ENCODE assay signal across 2 cellular contexts in the genomic region with DNA sequence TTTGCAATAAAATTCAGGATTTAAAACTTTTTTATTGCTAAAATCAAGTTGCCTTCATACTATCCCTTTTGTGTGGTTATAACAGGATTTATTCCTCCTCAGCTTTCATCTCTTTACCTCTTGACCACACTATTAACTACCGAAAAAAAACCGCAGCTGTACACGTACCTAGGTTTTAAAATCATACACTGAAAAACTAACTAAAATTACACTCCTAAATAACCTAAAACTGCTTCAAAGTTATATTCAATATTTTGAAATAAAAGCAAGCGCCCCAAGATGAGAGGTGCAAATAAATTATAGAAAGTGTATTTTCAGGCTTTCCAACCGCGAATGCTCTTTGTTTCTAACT.
A peak's percentile ranks its signal among the peaks of the same experiment; 100 is the strongest.
TF ChIP-seq lines count a peak whose summit lies in the region.

No MANE protein-coding gene starts in this region.

TF ChIP-seq in HCT116, 20 proteins besides CTCF, POLR2A, EP300 and RAD21:
- no peak for TF ChIP-seq EZH2phosphoT487 (IDR thresholded peaks at IDR 0.05; ENCODE audit: borderline replicate concordance)
- TF ChIP-seq, protein P1, sequence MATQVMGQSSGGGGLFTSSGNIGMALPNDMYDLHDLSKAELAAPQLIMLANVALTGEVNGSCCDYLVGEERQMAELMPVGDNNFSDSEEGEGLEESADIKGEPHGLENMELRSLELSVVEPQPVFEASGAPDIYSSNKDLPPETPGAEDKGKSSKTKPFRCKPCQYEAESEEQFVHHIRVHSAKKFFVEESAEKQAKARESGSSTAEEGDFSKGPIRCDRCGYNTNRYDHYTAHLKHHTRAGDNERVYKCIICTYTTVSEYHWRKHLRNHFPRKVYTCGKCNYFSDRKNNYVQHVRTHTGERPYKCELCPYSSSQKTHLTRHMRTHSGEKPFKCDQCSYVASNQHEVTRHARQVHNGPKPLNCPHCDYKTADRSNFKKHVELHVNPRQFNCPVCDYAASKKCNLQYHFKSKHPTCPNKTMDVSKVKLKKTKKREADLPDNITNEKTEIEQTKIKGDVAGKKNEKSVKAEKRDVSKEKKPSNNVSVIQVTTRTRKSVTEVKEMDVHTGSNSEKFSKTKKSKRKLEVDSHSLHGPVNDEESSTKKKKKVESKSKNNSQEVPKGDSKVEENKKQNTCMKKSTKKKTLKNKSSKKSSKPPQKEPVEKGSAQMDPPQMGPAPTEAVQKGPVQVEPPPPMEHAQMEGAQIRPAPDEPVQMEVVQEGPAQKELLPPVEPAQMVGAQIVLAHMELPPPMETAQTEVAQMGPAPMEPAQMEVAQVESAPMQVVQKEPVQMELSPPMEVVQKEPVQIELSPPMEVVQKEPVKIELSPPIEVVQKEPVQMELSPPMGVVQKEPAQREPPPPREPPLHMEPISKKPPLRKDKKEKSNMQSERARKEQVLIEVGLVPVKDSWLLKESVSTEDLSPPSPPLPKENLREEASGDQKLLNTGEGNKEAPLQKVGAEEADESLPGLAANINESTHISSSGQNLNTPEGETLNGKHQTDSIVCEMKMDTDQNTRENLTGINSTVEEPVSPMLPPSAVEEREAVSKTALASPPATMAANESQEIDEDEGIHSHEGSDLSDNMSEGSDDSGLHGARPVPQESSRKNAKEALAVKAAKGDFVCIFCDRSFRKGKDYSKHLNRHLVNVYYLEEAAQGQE (IDR thresholded peaks at IDR 0.05; ENCODE audit: low read depth) = no peak
- no peak for TF ChIP-seq ZNF274 (IDR thresholded peaks at IDR 0.05; ENCODE audit: low read depth, low read length)
- TF ChIP-seq, protein P2, sequence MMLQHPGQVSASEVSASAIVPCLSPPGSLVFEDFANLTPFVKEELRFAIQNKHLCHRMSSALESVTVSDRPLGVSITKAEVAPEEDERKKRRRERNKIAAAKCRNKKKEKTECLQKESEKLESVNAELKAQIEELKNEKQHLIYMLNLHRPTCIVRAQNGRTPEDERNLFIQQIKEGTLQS (IDR thresholded peaks at IDR 0.05) = no peak
- no peak for TF ChIP-seq CEBPB (IDR thresholded peaks at IDR 0.05; ENCODE audit: low read depth)
- no peak for TF ChIP-seq FOSL1 (IDR thresholded peaks at IDR 0.05; ENCODE audit: low read depth)

TF ChIP-seq in K562, 482 proteins besides CTCF, POLR2A, EP300 and RAD21 (continues in another document):
- no peak for TF ChIP-seq FOXJ2 (tag; IDR thresholded peaks at IDR 0.05)
- no peak for TF ChIP-seq POLR2AphosphoS2 (IDR thresholded peaks at IDR 0.05; ENCODE audit: low read length)
- TF ChIP-seq, protein P3, sequence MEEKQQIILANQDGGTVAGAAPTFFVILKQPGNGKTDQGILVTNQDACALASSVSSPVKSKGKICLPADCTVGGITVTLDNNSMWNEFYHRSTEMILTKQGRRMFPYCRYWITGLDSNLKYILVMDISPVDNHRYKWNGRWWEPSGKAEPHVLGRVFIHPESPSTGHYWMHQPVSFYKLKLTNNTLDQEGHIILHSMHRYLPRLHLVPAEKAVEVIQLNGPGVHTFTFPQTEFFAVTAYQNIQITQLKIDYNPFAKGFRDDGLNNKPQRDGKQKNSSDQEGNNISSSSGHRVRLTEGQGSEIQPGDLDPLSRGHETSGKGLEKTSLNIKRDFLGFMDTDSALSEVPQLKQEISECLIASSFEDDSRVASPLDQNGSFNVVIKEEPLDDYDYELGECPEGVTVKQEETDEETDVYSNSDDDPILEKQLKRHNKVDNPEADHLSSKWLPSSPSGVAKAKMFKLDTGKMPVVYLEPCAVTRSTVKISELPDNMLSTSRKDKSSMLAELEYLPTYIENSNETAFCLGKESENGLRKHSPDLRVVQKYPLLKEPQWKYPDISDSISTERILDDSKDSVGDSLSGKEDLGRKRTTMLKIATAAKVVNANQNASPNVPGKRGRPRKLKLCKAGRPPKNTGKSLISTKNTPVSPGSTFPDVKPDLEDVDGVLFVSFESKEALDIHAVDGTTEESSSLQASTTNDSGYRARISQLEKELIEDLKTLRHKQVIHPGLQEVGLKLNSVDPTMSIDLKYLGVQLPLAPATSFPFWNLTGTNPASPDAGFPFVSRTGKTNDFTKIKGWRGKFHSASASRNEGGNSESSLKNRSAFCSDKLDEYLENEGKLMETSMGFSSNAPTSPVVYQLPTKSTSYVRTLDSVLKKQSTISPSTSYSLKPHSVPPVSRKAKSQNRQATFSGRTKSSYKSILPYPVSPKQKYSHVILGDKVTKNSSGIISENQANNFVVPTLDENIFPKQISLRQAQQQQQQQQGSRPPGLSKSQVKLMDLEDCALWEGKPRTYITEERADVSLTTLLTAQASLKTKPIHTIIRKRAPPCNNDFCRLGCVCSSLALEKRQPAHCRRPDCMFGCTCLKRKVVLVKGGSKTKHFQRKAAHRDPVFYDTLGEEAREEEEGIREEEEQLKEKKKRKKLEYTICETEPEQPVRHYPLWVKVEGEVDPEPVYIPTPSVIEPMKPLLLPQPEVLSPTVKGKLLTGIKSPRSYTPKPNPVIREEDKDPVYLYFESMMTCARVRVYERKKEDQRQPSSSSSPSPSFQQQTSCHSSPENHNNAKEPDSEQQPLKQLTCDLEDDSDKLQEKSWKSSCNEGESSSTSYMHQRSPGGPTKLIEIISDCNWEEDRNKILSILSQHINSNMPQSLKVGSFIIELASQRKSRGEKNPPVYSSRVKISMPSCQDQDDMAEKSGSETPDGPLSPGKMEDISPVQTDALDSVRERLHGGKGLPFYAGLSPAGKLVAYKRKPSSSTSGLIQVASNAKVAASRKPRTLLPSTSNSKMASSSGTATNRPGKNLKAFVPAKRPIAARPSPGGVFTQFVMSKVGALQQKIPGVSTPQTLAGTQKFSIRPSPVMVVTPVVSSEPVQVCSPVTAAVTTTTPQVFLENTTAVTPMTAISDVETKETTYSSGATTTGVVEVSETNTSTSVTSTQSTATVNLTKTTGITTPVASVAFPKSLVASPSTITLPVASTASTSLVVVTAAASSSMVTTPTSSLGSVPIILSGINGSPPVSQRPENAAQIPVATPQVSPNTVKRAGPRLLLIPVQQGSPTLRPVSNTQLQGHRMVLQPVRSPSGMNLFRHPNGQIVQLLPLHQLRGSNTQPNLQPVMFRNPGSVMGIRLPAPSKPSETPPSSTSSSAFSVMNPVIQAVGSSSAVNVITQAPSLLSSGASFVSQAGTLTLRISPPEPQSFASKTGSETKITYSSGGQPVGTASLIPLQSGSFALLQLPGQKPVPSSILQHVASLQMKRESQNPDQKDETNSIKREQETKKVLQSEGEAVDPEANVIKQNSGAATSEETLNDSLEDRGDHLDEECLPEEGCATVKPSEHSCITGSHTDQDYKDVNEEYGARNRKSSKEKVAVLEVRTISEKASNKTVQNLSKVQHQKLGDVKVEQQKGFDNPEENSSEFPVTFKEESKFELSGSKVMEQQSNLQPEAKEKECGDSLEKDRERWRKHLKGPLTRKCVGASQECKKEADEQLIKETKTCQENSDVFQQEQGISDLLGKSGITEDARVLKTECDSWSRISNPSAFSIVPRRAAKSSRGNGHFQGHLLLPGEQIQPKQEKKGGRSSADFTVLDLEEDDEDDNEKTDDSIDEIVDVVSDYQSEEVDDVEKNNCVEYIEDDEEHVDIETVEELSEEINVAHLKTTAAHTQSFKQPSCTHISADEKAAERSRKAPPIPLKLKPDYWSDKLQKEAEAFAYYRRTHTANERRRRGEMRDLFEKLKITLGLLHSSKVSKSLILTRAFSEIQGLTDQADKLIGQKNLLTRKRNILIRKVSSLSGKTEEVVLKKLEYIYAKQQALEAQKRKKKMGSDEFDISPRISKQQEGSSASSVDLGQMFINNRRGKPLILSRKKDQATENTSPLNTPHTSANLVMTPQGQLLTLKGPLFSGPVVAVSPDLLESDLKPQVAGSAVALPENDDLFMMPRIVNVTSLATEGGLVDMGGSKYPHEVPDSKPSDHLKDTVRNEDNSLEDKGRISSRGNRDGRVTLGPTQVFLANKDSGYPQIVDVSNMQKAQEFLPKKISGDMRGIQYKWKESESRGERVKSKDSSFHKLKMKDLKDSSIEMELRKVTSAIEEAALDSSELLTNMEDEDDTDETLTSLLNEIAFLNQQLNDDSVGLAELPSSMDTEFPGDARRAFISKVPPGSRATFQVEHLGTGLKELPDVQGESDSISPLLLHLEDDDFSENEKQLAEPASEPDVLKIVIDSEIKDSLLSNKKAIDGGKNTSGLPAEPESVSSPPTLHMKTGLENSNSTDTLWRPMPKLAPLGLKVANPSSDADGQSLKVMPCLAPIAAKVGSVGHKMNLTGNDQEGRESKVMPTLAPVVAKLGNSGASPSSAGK (IDR thresholded peaks at IDR 0.05) = no peak; the same call in 1 of the 2 replicates
- TF ChIP-seq MTF1 (CRISPR knock-in tag; IDR thresholded peaks at IDR 0.05; ENCODE audit: borderline replicate concordance) = no peak
- 0 out of 2 replicates have a peak, but pooled peaks have one; percentile 46 for TF ChIP-seq ELF1 (tag; IDR thresholded peaks at IDR 0.05)
- TF ChIP-seq NBN (IDR thresholded peaks at IDR 0.05; ENCODE audit: low read depth) = 0 out of 2 replicates have a peak, but pooled peaks have one; percentile 21
- TF ChIP-seq, protein P4, sequence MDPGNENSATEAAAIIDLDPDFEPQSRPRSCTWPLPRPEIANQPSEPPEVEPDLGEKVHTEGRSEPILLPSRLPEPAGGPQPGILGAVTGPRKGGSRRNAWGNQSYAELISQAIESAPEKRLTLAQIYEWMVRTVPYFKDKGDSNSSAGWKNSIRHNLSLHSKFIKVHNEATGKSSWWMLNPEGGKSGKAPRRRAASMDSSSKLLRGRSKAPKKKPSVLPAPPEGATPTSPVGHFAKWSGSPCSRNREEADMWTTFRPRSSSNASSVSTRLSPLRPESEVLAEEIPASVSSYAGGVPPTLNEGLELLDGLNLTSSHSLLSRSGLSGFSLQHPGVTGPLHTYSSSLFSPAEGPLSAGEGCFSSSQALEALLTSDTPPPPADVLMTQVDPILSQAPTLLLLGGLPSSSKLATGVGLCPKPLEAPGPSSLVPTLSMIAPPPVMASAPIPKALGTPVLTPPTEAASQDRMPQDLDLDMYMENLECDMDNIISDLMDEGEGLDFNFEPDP (CRISPR knock-in tag; IDR thresholded peaks at IDR 0.05) = no peak
- TF ChIP-seq ZNF133 (CRISPR knock-in tag; IDR thresholded peaks at IDR 0.05) = no peak
- 0 out of 4 replicates have a peak, but pooled peaks of 1 of the 2 experiments have one; percentile 7 for TF ChIP-seq FOXK2 (conservative IDR thresholded peaks at IDR 0.05 in 1 of 2, IDR thresholded peaks at IDR 0.05 in 1 of 2; ENCODE audit: low read depth in 2 of 2)
- TF ChIP-seq ETV5 (CRISPR knock-in tag; IDR thresholded peaks at IDR 0.05; ENCODE audit: low read depth) = no peak
- TF ChIP-seq, protein P5, sequence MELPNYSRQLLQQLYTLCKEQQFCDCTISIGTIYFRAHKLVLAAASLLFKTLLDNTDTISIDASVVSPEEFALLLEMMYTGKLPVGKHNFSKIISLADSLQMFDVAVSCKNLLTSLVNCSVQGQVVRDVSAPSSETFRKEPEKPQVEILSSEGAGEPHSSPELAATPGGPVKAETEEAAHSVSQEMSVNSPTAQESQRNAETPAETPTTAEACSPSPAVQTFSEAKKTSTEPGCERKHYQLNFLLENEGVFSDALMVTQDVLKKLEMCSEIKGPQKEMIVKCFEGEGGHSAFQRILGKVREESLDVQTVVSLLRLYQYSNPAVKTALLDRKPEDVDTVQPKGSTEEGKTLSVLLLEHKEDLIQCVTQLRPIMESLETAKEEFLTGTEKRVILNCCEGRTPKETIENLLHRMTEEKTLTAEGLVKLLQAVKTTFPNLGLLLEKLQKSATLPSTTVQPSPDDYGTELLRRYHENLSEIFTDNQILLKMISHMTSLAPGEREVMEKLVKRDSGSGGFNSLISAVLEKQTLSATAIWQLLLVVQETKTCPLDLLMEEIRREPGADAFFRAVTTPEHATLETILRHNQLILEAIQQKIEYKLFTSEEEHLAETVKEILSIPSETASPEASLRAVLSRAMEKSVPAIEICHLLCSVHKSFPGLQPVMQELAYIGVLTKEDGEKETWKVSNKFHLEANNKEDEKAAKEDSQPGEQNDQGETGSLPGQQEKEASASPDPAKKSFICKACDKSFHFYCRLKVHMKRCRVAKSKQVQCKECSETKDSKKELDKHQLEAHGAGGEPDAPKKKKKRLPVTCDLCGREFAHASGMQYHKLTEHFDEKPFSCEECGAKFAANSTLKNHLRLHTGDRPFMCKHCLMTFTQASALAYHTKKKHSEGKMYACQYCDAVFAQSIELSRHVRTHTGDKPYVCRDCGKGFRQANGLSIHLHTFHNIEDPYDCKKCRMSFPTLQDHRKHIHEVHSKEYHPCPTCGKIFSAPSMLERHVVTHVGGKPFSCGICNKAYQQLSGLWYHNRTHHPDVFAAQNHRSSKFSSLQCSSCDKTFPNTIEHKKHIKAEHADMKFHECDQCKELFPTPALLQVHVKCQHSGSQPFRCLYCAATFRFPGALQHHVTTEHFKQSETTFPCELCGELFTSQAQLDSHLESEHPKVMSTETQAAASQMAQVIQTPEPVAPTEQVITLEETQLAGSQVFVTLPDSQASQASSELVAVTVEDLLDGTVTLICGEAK (IDR thresholded peaks at IDR 0.05) = peak; percentile 61
- TF ChIP-seq, protein P5 (CRISPR knock-in tag; IDR thresholded peaks at IDR 0.05) = no peak
- no peak for TF ChIP-seq ETS2 (tag; IDR thresholded peaks at IDR 0.05; ENCODE audit: borderline replicate concordance, poor library complexity, severe bottlenecking)
- no peak for TF ChIP-seq TOE1 (IDR thresholded peaks at IDR 0.05; ENCODE audit: borderline replicate concordance)
- TF ChIP-seq TOE1 (CRISPR knock-in tag; IDR thresholded peaks at IDR 0.05; ENCODE audit: borderline replicate concordance, low read depth) = no peak
- no peak for TF ChIP-seq MCM5 (IDR thresholded peaks at IDR 0.05; ENCODE audit: low read depth)
- no peak for TF ChIP-seq NR3C1 (CRISPR knock-in tag; IDR thresholded peaks at IDR 0.05)
- no peak for TF ChIP-seq ZSCAN32 (CRISPR knock-in tag; IDR thresholded peaks at IDR 0.05)
